22 cellular contexts compared by ENCODE assay signal in genomic region chr10:35445150-35445884, GRCh38.
DNase-seq lines count a peak whose midpoint lies in the region; ATAC-seq and TF ChIP-seq lines count a peak whose summit lies in the region.
"Had no signal": no experiment of that assay in that cellular context is flagged by ENCODE, and none has a peak within 500 bp of the region (broad histone marks: within the 10 kb centered on the region; RNA-seq: fewer than 3 reads in every experiment).

No MANE protein-coding gene starts in this region.

- peaks cover 43% of the 10 kb centered on the region for H3K4me1 ChIP-seq in smooth muscle cell (ENCODE audit: low read depth)

- intact Hi-C loops in MCF 10A (cut with micrococcal nuclease) = no loop called here

- no peak overlapping the region for H3K4me3 ChIP-seq in smooth muscle cell
- H3K4me3 ChIP-seq: HAP-1, MG63, SK-N-MC, skin epidermis had no signal

- peaks cover 21% of the 10 kb centered on the region for H3F3A ChIP-seq in smooth muscle cell (ENCODE audit: low read depth)

- H3K4me1 Mint-ChIP-seq in activated naive CD4-positive, alpha-beta T cell treated with anti-CD3 and anti-CD28 coated beads, Interleukin-2, amount 50 U/mL, for 24 hours = peaks cover 77% of the 10 kb centered on the region
- peaks cover 37% of the 10 kb centered on the region for H3K4me1 Mint-ChIP-seq in WTC11
- peaks cover 54% of the 10 kb centered on the region for H3K4me1 Mint-ChIP-seq in endothelial cell (ENCODE audit: unreplicated experiment)
- H3K4me1 Mint-ChIP-seq in MCF 10A (ENCODE audit: insufficient read depth, unreplicated experiment) = peaks cover 42% of the 10 kb centered on the region

- no TSS peak for BruUV-seq in MCF 10A (replicated peaks; lab: Mats Ljungman, UMichigan)

- POLR2A ChIA-PET in WTC11 (lab: Charles Lee) (no interaction called here), MCF 10A (lab: Yijun Ruan, JAX) (no interaction called here)

- H2AFZ ChIP-seq in smooth muscle cell (ENCODE audit: low read depth) = no peak overlapping the region

- no peaks in the 10 kb centered on the region for H3K27me3 ChIP-seq in smooth muscle cell (ENCODE audit: low read depth)
- H3K27me3 ChIP-seq: MG63 had no signal

- peaks cover 13% of the 10 kb centered on the region for H3K9me3 Mint-ChIP-seq in activated naive CD4-positive, alpha-beta T cell treated with anti-CD3 and anti-CD28 coated beads, Interleukin-2, amount 50 U/mL, for 24 hours
- H3K9me3 Mint-ChIP-seq in WTC11 = peaks cover 46% of the 10 kb centered on the region
- H3K9me3 Mint-ChIP-seq in endothelial cell (ENCODE audit: unreplicated experiment) = peaks cover 21% of the 10 kb centered on the region
- peaks cover 16% of the 10 kb centered on the region for H3K9me3 Mint-ChIP-seq in MCF 10A (ENCODE audit: unreplicated experiment)

- peaks cover 53% of the 10 kb centered on the region for H4K20me1 ChIP-seq in smooth muscle cell (ENCODE audit: low read depth)

- peak overlapping the region; percentile 28 for H3K9ac ChIP-seq in smooth muscle cell (ENCODE audit: low read depth)

- no peaks in the 10 kb centered on the region for H3K27me3 Mint-ChIP-seq in activated naive CD4-positive, alpha-beta T cell treated with anti-CD3 and anti-CD28 coated beads, Interleukin-2, amount 50 U/mL, for 24 hours
- H3K27me3 Mint-ChIP-seq in WTC11 (ENCODE audit: low read depth) (no peaks in the 10 kb centered on the region), endothelial cell (ENCODE audit: unreplicated experiment) (peaks cover 32% of the 10 kb centered on the region), MCF 10A (ENCODE audit: insufficient read depth, unreplicated experiment) (no peaks in the 10 kb centered on the region)

- ATAC-seq in WTC11 = no peak

- CTCF ChIA-PET in WTC11 (lab: Charles Lee) (no interaction called here), MCF 10A (lab: Yijun Ruan, JAX) (no interaction called here)

- H3K4me3 Mint-ChIP-seq in activated naive CD4-positive, alpha-beta T cell treated with anti-CD3 and anti-CD28 coated beads, Interleukin-2, amount 50 U/mL, for 24 hours = peak overlapping the region; percentile 1
- H3K4me3 Mint-ChIP-seq in WTC11 (no peak overlapping the region), endothelial cell (ENCODE audit: unreplicated experiment) (peak overlapping the region; percentile 79), MCF 10A (ENCODE audit: unreplicated experiment) (no peak overlapping the region)
- H3K4me3 Mint-ChIP-seq: nephron had no signal

- peaks cover 83% of the 10 kb centered on the region for H3K79me2 ChIP-seq in smooth muscle cell (ENCODE audit: low read depth)

- peaks cover 26% of the 10 kb centered on the region for H3K36me3 Mint-ChIP-seq in activated naive CD4-positive, alpha-beta T cell treated with anti-CD3 and anti-CD28 coated beads, Interleukin-2, amount 50 U/mL, for 24 hours
- H3K36me3 Mint-ChIP-seq in WTC11 = peaks cover 42% of the 10 kb centered on the region
- H3K36me3 Mint-ChIP-seq in endothelial cell (ENCODE audit: low read depth, unreplicated experiment) = peaks cover 52% of the 10 kb centered on the region
- no peaks in the 10 kb centered on the region for H3K36me3 Mint-ChIP-seq in MCF 10A (ENCODE audit: insufficient read depth, unreplicated experiment)

- DNase-seq in activated naive CD4-positive, alpha-beta T cell treated with anti-CD3 and anti-CD28 coated beads, Interleukin-2, amount 50 U/mL, for 16 hours = no peak
- no peak for DNase-seq in WTC11 (ENCODE audit: low spot score)
- no peak for DNase-seq in endothelial cell (ENCODE audit: low spot score)
- no peak for DNase-seq in smooth muscle cell (lab: John Stamatoyannopoulos, UW; ENCODE audit: unreplicated experiment)
- DNase-seq in NCI-H1105 (lab: John Stamatoyannopoulos, UW) = no peak
- DNase-seq in MCF 10A (ENCODE audit: unreplicated experiment) = no peak
- no peak for DNase-seq in NCI-H82 (lab: John Stamatoyannopoulos, UW)
- DNase-seq: activated CD4-positive, alpha-beta T cell treated with anti-CD3 and anti-CD28 coated beads for 1 hour; aorta; C1 segment of cervical spinal cord; DMS 273 treated with DMSO at 0.1 percent for 48 hours; islet precursor cell; MG63; NCI-H1694; NCI-H774; posterior cingulate gyrus; stimulated activated CD4-positive, alpha-beta T cell treated with anti-CD3 and anti-CD28 coated beads, Interleukin-4, amount 100 ng/mL, for 1 hour had no signal

- no peaks in the 10 kb centered on the region for H3K36me3 ChIP-seq in smooth muscle cell (ENCODE audit: low read depth)
- H3K36me3 ChIP-seq: HAP-1, MG63 had no signal

- 47% methylated on average over 4 of the region's 4 CpGs for WGBS in smooth muscle cell (ENCODE audit: low lambda C conversion rate)

- H3K27ac ChIP-seq in smooth muscle cell (ENCODE audit: low read depth) = peak overlapping the region; percentile 61
- H3K27ac ChIP-seq: SK-N-MC had no signal

- peak overlapping the region; percentile 84 for H3K27ac Mint-ChIP-seq in activated naive CD4-positive, alpha-beta T cell treated with anti-CD3 and anti-CD28 coated beads, Interleukin-2, amount 50 U/mL, for 24 hours
- H3K27ac Mint-ChIP-seq in WTC11 (peak overlapping the region; percentile 1; the same call in 1 of the 2 replicates), endothelial cell (ENCODE audit: unreplicated experiment) (peak overlapping the region; percentile 55), MCF 10A (ENCODE audit: low read depth, unreplicated experiment) (no peak overlapping the region)

- H3K9me3 ChIP-seq in smooth muscle cell (replicated peaks; ENCODE audit: low read depth) = no peaks in the 10 kb centered on the region

- H3K4me2 ChIP-seq in smooth muscle cell = peak overlapping the region; percentile 54

- TF ChIP-seq CTCF in WTC11 (IDR thresholded peaks at IDR 0.05) (no peak), endothelial cell (IDR thresholded peaks at IDR 0.05; ENCODE audit: unreplicated experiment) (no peak), smooth muscle cell (IDR thresholded peaks at IDR 0.05; ENCODE audit: borderline replicate concordance, insufficient read depth, poor library complexity, severe bottlenecking) (no peak), MCF 10A (IDR thresholded peaks at IDR 0.05; ENCODE audit: unreplicated experiment) (no peak)

TF ChIP-seq in WTC11, 78 proteins besides CTCF, POLR2A, EP300 and RAD21 (continues in another document):
- TF ChIP-seq ESRRA (CRISPR knock-in tag; IDR thresholded peaks at IDR 0.05; ENCODE audit: borderline replicate concordance) = no peak
- TF ChIP-seq ATF6 (CRISPR knock-in tag; IDR thresholded peaks at IDR 0.05) = no peak
- TF ChIP-seq STAT6 (CRISPR knock-in tag; conservative IDR thresholded peaks at IDR 0.05; ENCODE audit: low read depth) = no peak
- no peak for TF ChIP-seq E2F4 (CRISPR knock-in tag; IDR thresholded peaks at IDR 0.05; ENCODE audit: borderline replicate concordance, low read depth)
- no peak for TF ChIP-seq SOX15 (CRISPR knock-in tag; IDR thresholded peaks at IDR 0.05)
- no peak for TF ChIP-seq GRHL2 (CRISPR knock-in tag; IDR thresholded peaks at IDR 0.05; ENCODE audit: insufficient replicate concordance, severe bottlenecking)

Comparison
In these comparisons a context has a peak if more than half of its experiments do, and no peak if none do; other contexts are left out.
1. H3K4me3 Mint-ChIP-seq: peak in activated naive CD4-positive, alpha-beta T cell treated with anti-CD3 and anti-CD28 coated beads, Interleukin-2, amount 50 U/mL, for 24 hours (single experiment) and endothelial cell (single experiment); none in WTC11 (single experiment) and MCF 10A (single experiment).